ENCODE assay signal across 15 cellular contexts in the genomic region with DNA sequence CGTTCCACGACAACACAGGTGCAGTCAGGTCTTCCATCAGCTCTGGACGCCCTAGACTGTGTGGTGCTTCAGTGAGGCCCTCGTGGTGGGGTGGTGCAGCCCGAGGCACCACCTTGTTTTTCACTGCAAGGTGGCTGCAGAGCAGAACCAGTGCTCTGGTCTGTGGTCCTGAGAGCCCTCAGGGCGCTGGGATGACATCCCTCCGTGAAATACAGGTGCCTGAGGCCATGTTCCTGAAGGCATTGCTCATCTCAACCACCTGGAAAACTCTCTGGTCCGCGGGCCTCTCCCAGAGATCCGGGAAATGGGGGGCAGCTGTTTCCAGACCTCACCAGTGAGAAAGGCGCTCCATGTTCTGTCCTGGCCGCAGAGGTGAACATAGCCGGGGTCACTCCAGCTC.
A peak's percentile ranks its signal among the peaks of the same experiment; 100 is the strongest.
DNase-seq lines count a peak whose midpoint lies in the region; ATAC-seq and TF ChIP-seq lines count a peak whose summit lies in the region.
"Had no signal": no experiment of that assay in that cellular context is flagged by ENCODE, and none has a peak within 500 bp of the region (broad histone marks: within the 10 kb centered on the region; RNA-seq: fewer than 3 reads in every experiment).

No MANE protein-coding gene starts in this region.

- H2BK20ac ChIP-seq in H9 (ENCODE audit: low read depth, low read length, poor library complexity, severe bottlenecking), result no peak overlapping the region

- WGBS in H9 (ENCODE audit: extremely low coverage, insufficient read length, low lambda C conversion rate), result no CpG with 5 or more reads among the region's 13 CpGs

- no peak overlapping the region for H2BK12ac ChIP-seq in H9 (ENCODE audit: insufficient read length, low read depth, low read length)

- no peak overlapping the region; the same call in 1 of the 2 replicates for H3K14ac ChIP-seq in H9 (ENCODE audit: insufficient read depth, low read length)

- no peak for TF ChIP-seq CTCF in H9 (conservative IDR thresholded peaks at IDR 0.05)

- CTCF ChIA-PET in CD4-positive, alpha-beta memory T cell (lab: Charles Lee; ENCODE audit: partially characterized antibody), result interaction anchor here (0.6 to 6.0 kb wide), 4 partner anchors 10 to 48 kb away, joined by 3 to 49 read pairs (median 10); no protein-coding TSS in a partner anchor

- DNase-seq in CD4-positive, alpha-beta memory T cell, result no peak
- DNase-seq in H9 (peak; percentile 24), MV-4-11 (lab: John Stamatoyannopoulos, UW) (no peak), NAMALWA (ENCODE audit: low spot score) (no peak)
- DNase-seq in effector memory CD8-positive, alpha-beta T cell, result no peak
- DNase-seq in stimulated activated CD8-positive, alpha-beta memory T cell treated with anti-CD3 and anti-CD28 coated beads, Interleukin-4, amount 100 ng/mL, for 48 hours, result peak; percentile 21
- no peak for DNase-seq in stimulated activated CD4-positive, alpha-beta T cell treated with anti-CD3 and anti-CD28 coated beads, Interleukin-15, amount 100 ng/mL, for 24 hours
- DNase-seq: HFFc6; Kasumi-1; NCI-H1417; NCI-H1930; NCI-H69; NK-92 treated with Interleukin-12 subunit alpha and Interleukin-12 subunit beta, amount 100 ng/mL, for 24 hours; SHP77; SK-N-SH had no signal

- H3K27ac Mint-ChIP-seq in CD4-positive, alpha-beta memory T cell, result peak overlapping the region in 4 of 7 donors; percentile 62 to 88 (median 82)
- H3K27ac Mint-ChIP-seq in H9, result peak overlapping the region; percentile 42 to 65 (median 47); a peak in 2 of 7 replicates
- H3K27ac Mint-ChIP-seq in effector memory CD8-positive, alpha-beta T cell, result peak overlapping the region; percentile 94 to 96
- H3K27ac Mint-ChIP-seq: HFFc6 had no signal

- H3K4me2 ChIP-seq in H9 (ENCODE audit: insufficient read depth, insufficient read length, low read length), result no peak overlapping the region
- H3K4me2 ChIP-seq: SK-N-SH had no signal

- ATAC-seq in effector memory CD8-positive, alpha-beta T cell (replicated peaks), result no peak

- H3K36me3 Mint-ChIP-seq in CD4-positive, alpha-beta memory T cell, result no peaks in the 10 kb centered on the region
- H3K36me3 Mint-ChIP-seq in H9 (ENCODE audit: insufficient read depth in 1 of 3, low read depth in 3 of 3), result peaks cover 7 to 47% (median 31%) of the 10 kb centered on the region in 3 experiments; a peak in 6 of 7 replicates
- H3K36me3 Mint-ChIP-seq in effector memory CD8-positive, alpha-beta T cell (ENCODE audit: insufficient read depth), result peaks cover 5% of the 10 kb centered on the region

- no peak overlapping the region for H2BK15ac ChIP-seq in H9 (ENCODE audit: low read depth, low read length)

- no peaks in the 10 kb centered on the region for H3K36me3 ChIP-seq in CD4-positive, alpha-beta memory T cell (ENCODE audit: insufficient read depth, low read length)

- H2BK120ac ChIP-seq in H9 (ENCODE audit: low read depth, low read length, poor library complexity, severe bottlenecking), result no peak overlapping the region

- no peak overlapping the region for H4K91ac ChIP-seq in H9 (ENCODE audit: insufficient read length, low read depth, low read length)

- no peak overlapping the region for H3K9ac ChIP-seq in H9 (ENCODE audit: extremely low read depth, insufficient read length, low read length)
- H3K9ac ChIP-seq: SK-N-SH had no signal

- peak overlapping the region; percentile 47 for H3K27ac ChIP-seq in CD4-positive, alpha-beta memory T cell (ENCODE audit: low read depth, low read length)
- no peak overlapping the region for H3K27ac ChIP-seq in H9 (ENCODE audit: insufficient read length, low read depth, low read length)

- H3K4me1 Mint-ChIP-seq in CD4-positive, alpha-beta memory T cell, result peaks cover 40 to 64% (median 50%) of the 10 kb centered on the region in 4 donors
- H3K4me1 Mint-ChIP-seq in H9, result peaks cover 20 to 38% of the 10 kb centered on the region in 2 experiments
- peaks cover 56 to 69% of the 10 kb centered on the region in 2 donors for H3K4me1 Mint-ChIP-seq in effector memory CD8-positive, alpha-beta T cell (ENCODE audit: low read depth in 2 of 2)

- H2AFZ ChIP-seq in H9 (ENCODE audit: low read length), result no peak overlapping the region

- H4K8ac ChIP-seq in H9 (replicated peaks; ENCODE audit: insufficient read length, low read depth, low read length), result no peak overlapping the region

- no peaks in the 10 kb centered on the region for H3K23me2 ChIP-seq in H9 (ENCODE audit: insufficient read length, low read depth, low read length, poor library complexity, severe bottlenecking)

- H3K27me3 ChIP-seq in CD4-positive, alpha-beta memory T cell (ENCODE audit: insufficient read depth, low read length), result no peaks in the 10 kb centered on the region
- no peaks in the 10 kb centered on the region for H3K27me3 ChIP-seq in H9 (ENCODE audit: insufficient read depth, low read length)

- H3K79me2 ChIP-seq in H9 (ENCODE audit: insufficient read depth, low read length), result no peaks in the 10 kb centered on the region

- H3K23ac ChIP-seq in H9 (ENCODE audit: insufficient read length, low read depth, low read length), result no peak overlapping the region

- H3K18ac ChIP-seq in H9 (ENCODE audit: insufficient read length, low read depth, low read length), result no peak overlapping the region

- no peaks in the 10 kb centered on the region for H3K79me1 ChIP-seq in H9 (ENCODE audit: insufficient read depth, low read depth, low read length, poor library complexity, severe bottlenecking)

- no peak overlapping the region for H3K4ac ChIP-seq in H9 (ENCODE audit: low read depth, low read length)

- no peak overlapping the region for H2BK5ac ChIP-seq in H9 (ENCODE audit: insufficient read length, low read length)

- H3K4me3 Mint-ChIP-seq in CD4-positive, alpha-beta memory T cell, result peak overlapping the region in 2 of 8 donors; percentile 4 to 19
- H3K4me3 Mint-ChIP-seq in H9, result no peak overlapping the region
- H3K4me3 Mint-ChIP-seq in effector memory CD8-positive, alpha-beta T cell, result peak overlapping the region; percentile 75 to 80
- H3K4me3 Mint-ChIP-seq: HFFc6 had no signal

- no peak overlapping the region for H3K56ac ChIP-seq in H9 (ENCODE audit: insufficient read length, low read depth, low read length)

- H3K4me1 ChIP-seq in CD4-positive, alpha-beta memory T cell (ENCODE audit: insufficient read depth, low read length), result peaks cover 50% of the 10 kb centered on the region
- peaks cover 3% of the 10 kb centered on the region; the same call in 1 of the 2 replicates for H3K4me1 ChIP-seq in H9 (ENCODE audit: insufficient read depth, low read length)

- POLR2A ChIA-PET in CD4-positive, alpha-beta memory T cell (lab: Charles Lee; ENCODE audit: partially characterized antibody), result no interaction called here

- no peak overlapping the region for H2AK5ac ChIP-seq in H9 (ENCODE audit: insufficient read length, low read length)

- no peak overlapping the region for H3T11ph ChIP-seq in H9 (ENCODE audit: low read length)

- no peak overlapping the region for H4K5ac ChIP-seq in H9 (ENCODE audit: insufficient read length, low read depth, low read length)

- intact Hi-C loops in CD4-positive, alpha-beta memory T cell (cut with micrococcal nuclease), result no loop called here

- no peaks in the 10 kb centered on the region for H3K27me3 Mint-ChIP-seq in CD4-positive, alpha-beta memory T cell
- no peaks in the 10 kb centered on the region; the same call in 1 of the 2 replicates for H3K27me3 Mint-ChIP-seq in H9 (ENCODE audit: low read depth)
- H3K27me3 Mint-ChIP-seq in effector memory CD8-positive, alpha-beta T cell, result no peaks in the 10 kb centered on the region

- H3K4me3 ChIP-seq in CD4-positive, alpha-beta memory T cell (ENCODE audit: low read length in 2 of 2), result no peak overlapping the region

- H4K20me1 ChIP-seq in H9 (ENCODE audit: control insufficient read depth, insufficient read depth, insufficient read length), result no peaks in the 10 kb centered on the region

- no peaks in the 10 kb centered on the region for H3K9me3 ChIP-seq in CD4-positive, alpha-beta memory T cell (ENCODE audit: control insufficient read depth in 1 of 2, low read length in 2 of 2)
- H3K9me3 ChIP-seq in H9 (ENCODE audit: control insufficient read depth, low read depth, low read length), result no peaks in the 10 kb centered on the region
- H3K9me3 ChIP-seq: SK-N-SH had no signal

- H3K9me3 Mint-ChIP-seq in CD4-positive, alpha-beta memory T cell, result peaks cover 0 to 3% (median 0%) of the 10 kb centered on the region in 8 donors
- H3K9me3 Mint-ChIP-seq in H9, result no peaks in the 10 kb centered on the region
- no peaks in the 10 kb centered on the region for H3K9me3 Mint-ChIP-seq in effector memory CD8-positive, alpha-beta T cell
- H3K9me3 Mint-ChIP-seq: HFFc6 had no signal

Comparison
In these comparisons a context has a peak if more than half of its experiments do, and no peak if none do; other contexts are left out.
1. DNase-seq: peak in H9 (single experiment) and stimulated activated CD8-positive, alpha-beta memory T cell treated with anti-CD3 and anti-CD28 coated beads, Interleukin-4, amount 100 ng/mL, for 48 hours (single experiment); none in CD4-positive, alpha-beta memory T cell (0 of 5), effector memory CD8-positive, alpha-beta T cell (0 of 3), MV-4-11 (single experiment), stimulated activated CD4-positive, alpha-beta T cell treated with anti-CD3 and anti-CD28 coated beads, Interleukin-15, amount 100 ng/mL, for 24 hours (single experiment) and NAMALWA (single experiment).
2. H3K4me3 Mint-ChIP-seq: peak in effector memory CD8-positive, alpha-beta T cell (2 of 2); none in H9 (0 of 2).
3. Peak in every context shown above with its lines, with median percentiles within 50 percentile points of each other: H3K27ac Mint-ChIP-seq.